ENCODE assay signal across 8 cellular contexts in genomic region chr1:1778827-1779675, GRCh38. TPM values are rescaled to one million over a fixed set of nuclear protein-coding genes. Genes with fewer than 3 reads are reported as not detected.
DNase-seq lines count a peak whose midpoint lies in the region; ATAC-seq and TF ChIP-seq lines count a peak whose summit lies in the region.

No MANE protein-coding gene starts in this region.

- H4K8ac ChIP-seq in neuronal stem cell (ENCODE audit: low read depth, low read length) = peak overlapping the region; percentile 4

- H3K79me2 ChIP-seq in fibroblast of lung (ENCODE audit: control insufficient read depth, insufficient read depth, low read length) = peaks cover 37% of the 10 kb centered on the region

- H2BK15ac ChIP-seq in neuronal stem cell (ENCODE audit: low read length) = peak overlapping the region; percentile 98

- H3K79me1 ChIP-seq in neuronal stem cell (ENCODE audit: low read depth, low read length) = peaks cover 6% of the 10 kb centered on the region

- ATAC-seq in HG03159 (IDR thresholded peaks at IDR 0.05; ENCODE audit: unreplicated experiment) = peak; percentile 64

- H3K4me1 ChIP-seq in BLaER1 treated with 17β-estradiol and CSF1 and Interleukin-3, amounts not matched to agents 10 nM and 100 nM = peaks cover 71 to 88% (median 83%) of the 10 kb centered on the region in 10 experiments
- H3K4me1 ChIP-seq in fibroblast of lung (ENCODE audit: control insufficient read depth, extremely low read depth, insufficient read depth, low read length) = peaks cover 20% of the 10 kb centered on the region
- H3K4me1 ChIP-seq in neuronal stem cell (ENCODE audit: control insufficient read depth in 2 of 2, insufficient read depth in 1 of 2, low read depth in 1 of 2, low read length in 2 of 2) = peaks cover 23 to 25% of the 10 kb centered on the region in 2 donors

- H3K4ac ChIP-seq in neuronal stem cell (ENCODE audit: low read length) = no peak overlapping the region

- H4K91ac ChIP-seq in neuronal stem cell (ENCODE audit: low read depth, low read length, poor library complexity) = no peak overlapping the region

- peak overlapping the region; percentile 96 for H3K18ac ChIP-seq in neuronal stem cell (ENCODE audit: low read length)

- H3K27ac ChIP-seq in BLaER1 treated with 17β-estradiol and CSF1 and Interleukin-3, amounts not matched to agents 10 nM and 100 nM = peak overlapping the region; percentile 95 to 100 (median 99)
- H3K27ac ChIP-seq in fibroblast of lung (ENCODE audit: insufficient read depth, low read length) = no peak overlapping the region
- H3K27ac ChIP-seq in neuronal stem cell (replicated peaks; ENCODE audit: low read length) = no peak overlapping the region
- H3K27ac ChIP-seq in substantia nigra (ENCODE audit: low read depth, low read length, poor library complexity, severe bottlenecking) = peak overlapping the region; percentile 72

- H3K23ac ChIP-seq in neuronal stem cell (ENCODE audit: low read depth, low read length, poor library complexity) = peak overlapping the region; percentile 50

- TF ChIP-seq POLR2A in GM18951 (IDR thresholded peaks at IDR 0.05; ENCODE audit: extremely low read depth, insufficient read depth, insufficient read length) = peak; percentile 39

- H4K20me1 ChIP-seq in BLaER1 treated with 17β-estradiol and CSF1 and Interleukin-3, amounts not matched to agents 10 nM and 100 nM = peaks cover 23 to 56% (median 42%) of the 10 kb centered on the region in 11 experiments; a peak in 21 of 22 replicates
- H4K20me1 ChIP-seq in fibroblast of lung (ENCODE audit: control insufficient read depth, extremely low read depth, insufficient read depth, low read length) = no peaks in the 10 kb centered on the region

- H3K27me3 ChIP-seq in BLaER1 treated with 17β-estradiol and CSF1 and Interleukin-3, amounts not matched to agents 10 nM and 100 nM = no peaks in the 10 kb centered on the region
- H3K27me3 ChIP-seq in fibroblast of lung (ENCODE audit: control insufficient read depth, insufficient read depth, low read length) (no peaks in the 10 kb centered on the region), neuronal stem cell (ENCODE audit: control insufficient read depth in 3 of 3, insufficient read depth in 3 of 3, low read depth in 1 of 3, low read length in 3 of 3) (peaks cover 0 to 10% (median 0%) of the 10 kb centered on the region in 3 experiments)

- no peak overlapping the region for H2BK12ac ChIP-seq in neuronal stem cell (ENCODE audit: low read length)

- no peak for TF ChIP-seq CTCF in fibroblast of lung (conservative IDR thresholded peaks at IDR 0.05 in 1 of 2, IDR thresholded peaks at IDR 0.05 in 1 of 2; ENCODE audit: low read depth in 1 of 2, low read length in 2 of 2)

- H3K9ac ChIP-seq in BLaER1 treated with 17β-estradiol and CSF1 and Interleukin-3, amounts not matched to agents 10 nM and 100 nM = peak overlapping the region; percentile 94 to 100 (median 98)
- H3K9ac ChIP-seq in fibroblast of lung (ENCODE audit: insufficient read depth, low read length) (no peak overlapping the region), neuronal stem cell (ENCODE audit: low read depth, low read length, poor library complexity) (peak overlapping the region; percentile 83)

- no peak overlapping the region for H2AFZ ChIP-seq in fibroblast of lung (ENCODE audit: low read length)
- peak overlapping the region; percentile 88 for H2AFZ ChIP-seq in neuronal stem cell (ENCODE audit: low read length)

- WGBS in neuronal stem cell (ENCODE audit: extremely low coverage in 2 of 2, insufficient read length in 2 of 2, insufficient replicate concordance in 1 of 2), 2 donors = no CpG with 5 or more reads among the region's 54 CpGs

- no peak overlapping the region for H2BK120ac ChIP-seq in neuronal stem cell (ENCODE audit: low read depth, low read length)

- H3K36me3 ChIP-seq in BLaER1 treated with 17β-estradiol and CSF1 and Interleukin-3, amounts not matched to agents 10 nM and 100 nM = peaks cover 8 to 13% (median 9%) of the 10 kb centered on the region in 11 experiments; a peak in 20 of 22 replicates
- H3K36me3 ChIP-seq in fibroblast of lung (ENCODE audit: control insufficient read depth, insufficient read depth, low read length) = no peaks in the 10 kb centered on the region
- peaks cover 0 to 8% of the 10 kb centered on the region in 2 donors for H3K36me3 ChIP-seq in neuronal stem cell (replicated peaks in 1 of 2; ENCODE audit: control insufficient read depth in 2 of 2, insufficient read depth in 2 of 2, low read length in 2 of 2)

- H2BK5ac ChIP-seq in neuronal stem cell (ENCODE audit: low read length) = peak overlapping the region; percentile 27

- in situ Hi-C loops in GM18951 (cut with MboI; ENCODE audit: low sequenced_read_pairs, unreplicated experiment) = no loop called here

- H3K4me3 ChIP-seq in BLaER1 treated with 17β-estradiol and CSF1 and Interleukin-3, amounts not matched to agents 10 nM and 100 nM = peak overlapping the region; percentile 79 to 98 (median 96)
- H3K4me3 ChIP-seq in fibroblast of lung (replicated peaks in 1 of 4; ENCODE audit: control extremely low read depth in 1 of 4, insufficient read depth in 1 of 4, low read depth in 3 of 4, low read length in 4 of 4) (peak overlapping the region in 3 of 4 experiments; percentile 10 to 75 (median 57)), neuronal stem cell (ENCODE audit: low read length in 2 of 2) (peak overlapping the region; percentile 96 to 98)

- H3K14ac ChIP-seq in neuronal stem cell (ENCODE audit: low read length) = peak overlapping the region; percentile 91

- DNase-seq in NOMO-1 (lab: John Stamatoyannopoulos, UW; ENCODE audit: unreplicated experiment in 2 of 2) (peak; percentile 93 to 94), activated T-cell treated with anti-CD3 and anti-CD28 coated beads for 4 hours (peak; percentile 75), fibroblast of lung (ENCODE audit: low read depth in 2 of 2) (no peak), neuronal stem cell (ENCODE audit: low spot score) (peak; percentile 41), substantia nigra (lab: John Stamatoyannopoulos, UW) (peak in 30 of 49 donors; percentile 14 to 79 (median 41))

- peak overlapping the region; percentile 93 for H2AK5ac ChIP-seq in neuronal stem cell (ENCODE audit: low read depth, low read length)

- H3K9me3 ChIP-seq in BLaER1 treated with 17β-estradiol and CSF1 and Interleukin-3, amounts not matched to agents 10 nM and 100 nM (replicated peaks in 1 of 11) = no peaks in the 10 kb centered on the region
- H3K9me3 ChIP-seq in fibroblast of lung (ENCODE audit: control insufficient read depth, insufficient read depth, low read depth, low read length) (no peaks in the 10 kb centered on the region), neuronal stem cell (replicated peaks in 1 of 2; ENCODE audit: control insufficient read depth in 2 of 2, insufficient read depth in 1 of 2, low read depth in 1 of 2, low read length in 2 of 2) (no peaks in the 10 kb centered on the region)

- peak overlapping the region; percentile 86 to 99 (median 95) for H3K4me2 ChIP-seq in BLaER1 treated with 17β-estradiol and CSF1 and Interleukin-3, amounts not matched to agents 10 nM and 100 nM
- H3K4me2 ChIP-seq in fibroblast of lung (ENCODE audit: extremely low read depth, insufficient read depth, low read length) (peak overlapping the region; percentile 62), neuronal stem cell (ENCODE audit: insufficient read depth, low read length, poor library complexity, severe bottlenecking) (peak overlapping the region; percentile 91)

RNA-seq across cellular contexts. Expression of gene NADK, which starts 0.8 kb away (rescaled TPM):
- 25.7 and 35.0 TPM in 2 replicates for total RNA-seq in fibroblast of lung
- polyA plus RNA-seq in fibroblast of lung = 32.7 and 40.2 TPM in 2 replicates
- 26.4 and 37.7 TPM in 2 replicates for polyA plus RNA-seq in fibroblast of lung (2012)
- 35.5 and 71.6 TPM in 2 replicates for polyA minus RNA-seq in fibroblast of lung (ENCODE audit: low replicate concordance)
- 45.5 TPM for polyA plus RNA-seq in neuronal stem cell (2013, experiment 1 of 2)
- polyA plus RNA-seq in neuronal stem cell (2013, experiment 2 of 2) = 43.7 TPM

RNA-seq across cellular contexts. Expression of gene CDK11A, which starts 54.9 kb away (rescaled TPM):
- 10.5 and 14.2 TPM in 2 replicates for total RNA-seq in fibroblast of lung
- polyA plus RNA-seq in fibroblast of lung = 2.8 and 3.0 TPM in 2 replicates
- polyA plus RNA-seq in fibroblast of lung (2012) = 16.1 and 22.0 TPM in 2 replicates
- polyA minus RNA-seq in fibroblast of lung (ENCODE audit: low replicate concordance) = 4.0 and 12.4 TPM in 2 replicates
- 23.9 TPM for polyA plus RNA-seq in neuronal stem cell (2013, experiment 1 of 2)
- polyA plus RNA-seq in neuronal stem cell (2013, experiment 2 of 2) = 23.6 TPM

Comparison
In these comparisons a context has a peak if more than half of its experiments do, and no peak if none do; other contexts are left out.
1. H3K27ac ChIP-seq: peak in BLaER1 treated with 17β-estradiol and CSF1 and Interleukin-3, amounts not matched to agents 10 nM and 100 nM (11 of 11) and substantia nigra (single experiment); none in fibroblast of lung (single experiment) and neuronal stem cell (single experiment).
2. DNase-seq: peak in NOMO-1 (2 of 2), activated T-cell treated with anti-CD3 and anti-CD28 coated beads for 4 hours (single experiment), neuronal stem cell (single experiment) and substantia nigra (30 of 49); none in fibroblast of lung (0 of 2).
3. Peak in every context shown above with its lines, with median percentiles within 50 percentile points of each other: H3K4me2 ChIP-seq and H3K4me3 ChIP-seq.